19 cellular contexts compared by ENCODE assay signal in the genomic region with DNA sequence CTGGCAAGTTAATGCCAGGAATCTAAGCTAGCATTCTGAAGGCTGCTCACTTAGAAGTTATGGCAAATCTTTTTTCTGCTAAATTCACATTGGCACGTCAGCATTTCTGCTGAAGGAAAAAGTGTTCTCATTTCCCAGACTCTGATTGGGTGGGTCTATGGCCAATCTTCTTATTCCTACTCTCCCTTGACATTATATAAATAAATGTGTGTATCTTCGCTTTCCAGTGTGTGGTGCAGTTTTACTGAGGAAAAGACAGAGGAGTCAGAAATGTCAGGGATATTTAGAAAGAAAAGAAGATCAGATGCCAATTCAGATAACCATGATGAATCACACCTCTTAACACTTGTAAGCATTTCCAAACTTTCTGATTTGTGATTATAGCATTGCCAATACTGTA. TPM values are rescaled to one million over a fixed set of nuclear protein-coding genes. Genes with fewer than 3 reads are reported as not detected.
DNase-seq lines count a peak whose midpoint lies in the region; ATAC-seq and TF ChIP-seq lines count a peak whose summit lies in the region.
"Had no signal": no experiment of that assay in that cellular context is flagged by ENCODE, and none has a peak within 500 bp of the region (broad histone marks: within the 10 kb centered on the region; RNA-seq: fewer than 3 reads in every experiment).

No MANE protein-coding gene starts in this region.

- TF ChIP-seq CTCF in choroid plexus epithelial cell (conservative IDR thresholded peaks at IDR 0.05; ENCODE audit: low read depth, low read length) (peak; percentile 29), osteocyte (IDR thresholded peaks at IDR 0.05) (peak; percentile 31), dorsolateral prefrontal cortex (IDR thresholded peaks at IDR 0.05 in 54 of 56, conservative IDR thresholded peaks at IDR 0.05 in 2 of 56; ENCODE audit: low read depth in 1 of 56, partially characterized antibody in 56 of 56) (peak in 2 of 56 donors; percentile 12 to 15)

- H3K4me3 ChIP-seq in choroid plexus epithelial cell (ENCODE audit: low read depth, low read length) (no peak overlapping the region), dorsolateral prefrontal cortex (no peak overlapping the region)
- H3K4me3 ChIP-seq: left ventricle myocardium inferior had no signal

- intact Hi-C loops in dorsolateral prefrontal cortex (cut with DNase I): loop anchor here in 1 of 2 donors (5.0 kb wide), 1 partner anchor 994 kb away; no protein-coding TSS in a partner anchor

- no peak overlapping the region for H3K27ac Mint-ChIP-seq in osteocyte (ENCODE audit: unreplicated experiment)
- H3K27ac Mint-ChIP-seq: activated B cell treated with CpG ODN at 0.5 μM for 24 hours; CD8-positive, alpha-beta memory T cell; dendritic cell treated with granulocyte-macrophage colony-stimulating factor and Interleukin-4, amounts not matched to agents 40 ng/mL and 50 ng/mL, for 4 days; stimulated activated effector memory CD8-positive, alpha-beta T cell treated with anti-CD3 and anti-CD28 coated beads, Interleukin-12 subunit alpha, Interleukin-12 subunit beta, amount 100 ng/mL, for 72 hours; T-cell had no signal

- H3K4me1 Mint-ChIP-seq in osteocyte (ENCODE audit: unreplicated experiment): peaks cover 17% of the 10 kb centered on the region

- H3K27me3 Mint-ChIP-seq in osteocyte (ENCODE audit: unreplicated experiment): peaks cover 2% of the 10 kb centered on the region

- ATAC-seq in stimulated activated naive CD8-positive, alpha-beta T cell treated with anti-CD3 and anti-CD28 coated beads, Interleukin-15, Interleukin-2, amounts not matched to agents 100 U/mL and 50 U/mL, for 24 hours: no peak
- ATAC-seq: Panc1; stimulated activated effector memory CD8-positive, alpha-beta T cell treated with anti-CD3 and anti-CD28 coated beads, Interleukin-12 subunit alpha, Interleukin-12 subunit beta, amount 100 ng/mL, for 72 hours; T-cell had no signal

- no peaks in the 10 kb centered on the region for H3K36me3 Mint-ChIP-seq in osteocyte (ENCODE audit: unreplicated experiment)
- H3K36me3 Mint-ChIP-seq: CD8-positive, alpha-beta memory T cell; stimulated activated effector memory CD8-positive, alpha-beta T cell treated with anti-CD3 and anti-CD28 coated beads, Interleukin-12 subunit alpha, Interleukin-12 subunit beta, amount 100 ng/mL, for 72 hours; T-cell had no signal

- H3K27ac ChIP-seq in dorsolateral prefrontal cortex: no peak overlapping the region
- H3K27ac ChIP-seq: left ventricle myocardium inferior had no signal

- no peaks in the 10 kb centered on the region for H3K9me3 Mint-ChIP-seq in osteocyte (ENCODE audit: unreplicated experiment)
- H3K9me3 Mint-ChIP-seq: activated B cell treated with CpG ODN at 0.5 μM for 24 hours; dendritic cell treated with granulocyte-macrophage colony-stimulating factor and Interleukin-4, amounts not matched to agents 40 ng/mL and 50 ng/mL, for 4 days; T-cell had no signal

- no peak overlapping the region for H3K4me3 Mint-ChIP-seq in osteocyte (ENCODE audit: unreplicated experiment)
- H3K4me3 Mint-ChIP-seq: activated B cell treated with CpG ODN at 0.5 μM for 24 hours; dendritic cell treated with granulocyte-macrophage colony-stimulating factor and Interleukin-4, amounts not matched to agents 40 ng/mL and 50 ng/mL, for 4 days; stimulated activated effector memory CD8-positive, alpha-beta T cell treated with anti-CD3 and anti-CD28 coated beads, Interleukin-12 subunit alpha, Interleukin-12 subunit beta, amount 100 ng/mL, for 72 hours; T-cell had no signal

- peaks cover 0 to 41% (median 16%) of the 10 kb centered on the region in 45 donors for H3K27me3 ChIP-seq in dorsolateral prefrontal cortex

- DNase-seq in ELR (ENCODE audit: low read depth): peak; percentile 75
- DNase-seq in M059J (ENCODE audit: low read depth): peak; percentile 69
- peak; percentile 82 for DNase-seq in choroid plexus epithelial cell (ENCODE audit: low read depth)
- no peak for DNase-seq in osteocyte (ENCODE audit: extremely low spot score, unreplicated experiment)
- DNase-seq in NCI-H187 treated with DMSO at 0.1 percent for 48 hours (lab: John Stamatoyannopoulos, UW): no peak
- DNase-seq in dorsolateral prefrontal cortex: no peak
- no peak for DNase-seq in middle frontal gyrus (ENCODE audit: extremely low spot score, low spot score)
- no peak for DNase-seq in stimulated activated naive CD8-positive, alpha-beta T cell treated with anti-CD3 and anti-CD28 coated beads, Interleukin-15, Interleukin-2, amounts not matched to agents 100 U/mL and 50 U/mL, for 24 hours
- DNase-seq: activated B cell treated with CpG ODN at 0.5 μM for 24 hours; amygdala; CD8-positive, alpha-beta memory T cell; KG1; left ventricle myocardium inferior; NCI-H1694 treated with DMSO at 0.1 percent for 48 hours; NCI-H524 treated with DMSO at 0.1 percent for 48 hours; T-cell had no signal

RNA-seq across cellular contexts. Expression of a gene that starts 3.2 kb away (rescaled TPM):
- 35.4 and 46.9 TPM in 2 replicates for total RNA-seq in M059J (2014; rRNA removed; shearing (Covaris generic))
- 4.2 and 4.9 TPM in 2 replicates for total RNA-seq in osteocyte
- total RNA-seq in dorsolateral prefrontal cortex: 10 to 100 TPM in 1 of 120 experiments, 1 to 10 TPM in 112, under 1 TPM in 7; 0.43 to 15.2 (median 2.8) TPM
- total RNA-seq: activated B cell treated with CpG ODN at 0.5 μM for 24 hours; CD8-positive, alpha-beta memory T cell had no signal

Comparison
In these comparisons a context has a peak if more than half of its experiments do, and no peak if none do; other contexts are left out.
1. DNase-seq: peak in ELR (single experiment), M059J (single experiment) and choroid plexus epithelial cell (single experiment); none in osteocyte (single experiment), NCI-H187 treated with DMSO at 0.1 percent for 48 hours (single experiment), dorsolateral prefrontal cortex (0 of 10), middle frontal gyrus (single experiment) and stimulated activated naive CD8-positive, alpha-beta T cell treated with anti-CD3 and anti-CD28 coated beads, Interleukin-15, Interleukin-2, amounts not matched to agents 100 U/mL and 50 U/mL, for 24 hours (single experiment).